ENCODE assay signal across 7 cellular contexts in the genomic region with DNA sequence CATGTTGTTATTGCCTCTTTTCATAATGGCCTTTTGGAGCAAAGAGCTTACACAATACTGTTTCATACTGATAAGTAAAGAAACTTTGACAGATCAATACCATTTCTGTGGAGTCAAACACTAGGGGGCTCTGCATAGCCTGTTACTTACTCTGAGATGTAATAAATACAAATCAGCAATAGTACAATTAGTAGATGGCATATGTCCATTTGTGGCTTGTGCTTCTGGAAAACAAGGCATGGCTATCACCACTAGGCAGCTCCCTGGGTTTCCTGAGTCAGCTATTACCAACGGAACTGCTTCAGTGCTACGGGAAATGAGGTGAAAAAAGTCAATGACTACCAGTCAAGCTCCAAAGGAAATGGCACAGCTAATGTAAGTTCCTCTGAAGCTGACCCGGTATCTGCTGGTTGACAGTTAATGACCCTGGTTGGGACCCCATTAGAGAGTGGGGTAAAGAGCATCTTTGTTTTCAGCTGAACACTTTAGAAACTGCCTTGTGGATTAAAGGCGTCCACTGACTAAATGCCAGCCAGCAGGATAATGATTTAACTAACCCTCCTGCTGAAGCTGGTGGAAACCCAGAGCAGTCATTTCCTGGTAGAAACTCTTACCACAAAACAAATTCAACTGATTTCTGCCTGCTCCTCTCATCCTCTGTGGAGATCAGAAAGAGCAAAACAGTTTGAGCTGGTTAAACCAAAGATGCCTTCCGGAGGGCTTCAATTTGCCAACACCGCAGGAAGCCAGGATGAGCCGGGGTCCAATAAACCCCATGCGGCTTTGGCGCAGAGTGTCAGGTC.
DNase-seq lines count a peak whose midpoint lies in the region; ATAC-seq, FAIRE-seq and TF ChIP-seq lines count a peak whose summit lies in the region.

No MANE protein-coding gene starts in this region.

- no peak for ATAC-seq in GM21526 (IDR thresholded peaks at IDR 0.05; ENCODE audit: low FRiP score, unreplicated experiment)

- H3K4me2 ChIP-seq in PC-9 (no peak overlapping the region), mesenchymal stem cell (ENCODE audit: low read length, poor library complexity, severe bottlenecking) (peak overlapping the region; percentile 7)

- POLR2A ChIA-PET in PC-9 (lab: Charles Lee; ENCODE audit: unreplicated experiment) = no interaction called here

- no peak overlapping the region for H3K18ac ChIP-seq in mesenchymal stem cell (ENCODE audit: low read depth in 1 of 2, low read length in 2 of 2)

- H3K27ac ChIP-seq in PC-9 (no peak overlapping the region), brain microvascular endothelial cell (no peak overlapping the region), mesenchymal stem cell (ENCODE audit: low read length, poor library complexity, severe bottlenecking) (peak overlapping the region; percentile 62)

- no peaks in the 10 kb centered on the region for H3K9me2 ChIP-seq in PC-9 (ENCODE audit: insufficient read depth)

- peak overlapping the region; percentile 27 for H4K8ac ChIP-seq in mesenchymal stem cell (ENCODE audit: low read length)

- WGBS in mesenchymal stem cell = 31% methylated on average over 9 of the region's 9 CpGs

- no peak overlapping the region for H4K91ac ChIP-seq in mesenchymal stem cell (ENCODE audit: low read length)

- peak overlapping the region; percentile 21 for H3K9ac ChIP-seq in mesenchymal stem cell (ENCODE audit: low read length)

- no peaks in the 10 kb centered on the region for H4K20me1 ChIP-seq in PC-9 (ENCODE audit: insufficient read depth)

- peak overlapping the region in 1 of 2 experiments; percentile 3 for H3K4ac ChIP-seq in mesenchymal stem cell (ENCODE audit: low read depth in 1 of 2, low read length in 2 of 2)

- in situ Hi-C loops in brain microvascular endothelial cell (cut with HindIII; ENCODE audit: low pct_ligation_motif_present, low sequenced_read_pairs) = no loop called here

- peak; percentile 60 for FAIRE-seq in GM12891 (lab: Jason Lieb, UNC)

- no peak overlapping the region for H3K23ac ChIP-seq in mesenchymal stem cell (ENCODE audit: low read length in 2 of 2)

- no TSS peak for BruUV-seq in PC-9 (replicated peaks; lab: Mats Ljungman, UMichigan)

- H3K14ac ChIP-seq in mesenchymal stem cell (ENCODE audit: low read length in 2 of 2) = no peak overlapping the region

- H3K36me3 ChIP-seq in PC-9 (ENCODE audit: low read depth) (no peaks in the 10 kb centered on the region), brain microvascular endothelial cell (replicated peaks) (no peaks in the 10 kb centered on the region), mesenchymal stem cell (ENCODE audit: control insufficient read depth in 1 of 2, insufficient read depth in 2 of 2, low read depth in 1 of 2, low read length in 2 of 2) (no peaks in the 10 kb centered on the region)

- H3K79me1 ChIP-seq in mesenchymal stem cell (replicated peaks; ENCODE audit: low read length, poor library complexity, severe bottlenecking) = no peaks in the 10 kb centered on the region

- H2BK120ac ChIP-seq in mesenchymal stem cell (ENCODE audit: low read depth, low read length) = no peak overlapping the region

- H3K27me3 ChIP-seq in PC-9 (ENCODE audit: insufficient read depth, low read depth) (no peaks in the 10 kb centered on the region), brain microvascular endothelial cell (replicated peaks) (no peaks in the 10 kb centered on the region), mesenchymal stem cell (ENCODE audit: control insufficient read depth in 1 of 2, insufficient read depth in 1 of 2, low read length in 2 of 2) (no peaks in the 10 kb centered on the region)

- TF ChIP-seq CTCF in PC-9 (conservative IDR thresholded peaks at IDR 0.05) = peak; percentile 30; the same call in 1 of the 2 replicates
- TF ChIP-seq CTCF in brain microvascular endothelial cell (IDR thresholded peaks at IDR 0.05; ENCODE audit: low read depth, low read length, missing control alignments) = peak; percentile 39

- H2BK12ac ChIP-seq in mesenchymal stem cell (ENCODE audit: low read length in 2 of 2) = no peak overlapping the region

- CTCF ChIA-PET in PC-9 (lab: Charles Lee) = interaction anchor here (0.9 kb wide), 1 partner anchor 20 kb away, joined by 3 read pairs; no protein-coding TSS in a partner anchor

- 0 out of 2 replicates have a peak, but pooled peaks cover 7% of the 10 kb centered on the region for H3K4me1 ChIP-seq in PC-9 (replicated peaks; ENCODE audit: insufficient read depth)
- peaks cover 4% of the 10 kb centered on the region for H3K4me1 ChIP-seq in mesenchymal stem cell (ENCODE audit: control insufficient read depth, insufficient read depth, low read depth, low read length)

- H3F3A ChIP-seq in PC-9 (ENCODE audit: insufficient read depth, low read depth) = no peaks in the 10 kb centered on the region; the same call in 1 of the 2 replicates

- no peak for TF ChIP-seq POLR2A in GM12891 (IDR thresholded peaks at IDR 0.05; ENCODE audit: low read depth, low read length)

- no peaks in the 10 kb centered on the region for H3K79me2 ChIP-seq in PC-9 (ENCODE audit: low read depth)

- DNase-seq in GM12891 (ENCODE audit: insufficient read length, low spot score) (no peak), PC-9 (no peak), brain microvascular endothelial cell (peak; percentile 29), mesenchymal stem cell (peak; percentile 49), SHP77 treated with DMSO at 0.1 percent for 48 hours (lab: John Stamatoyannopoulos, UW) (no peak), NCI-H2029 (lab: John Stamatoyannopoulos, UW) (no peak)

- no peak overlapping the region for H2BK15ac ChIP-seq in mesenchymal stem cell (ENCODE audit: low read depth, poor library complexity, severe bottlenecking)

- intact Hi-C loops in PC-9 (cut with micrococcal nuclease; ENCODE audit: unreplicated experiment) = no loop called here

- H3K9me3 ChIP-seq in PC-9 (ENCODE audit: insufficient read depth, low read depth) = no peaks in the 10 kb centered on the region
- H3K9me3 ChIP-seq in mesenchymal stem cell (ENCODE audit: control insufficient read depth, low read length) = no peaks in the 10 kb centered on the region

- peak overlapping the region; percentile 11 for H2BK5ac ChIP-seq in mesenchymal stem cell (ENCODE audit: low read depth, low read length, poor library complexity, severe bottlenecking)

- no peak overlapping the region for H3K4me3 ChIP-seq in PC-9
- no peak overlapping the region for H3K4me3 ChIP-seq in brain microvascular endothelial cell (ENCODE audit: low read depth, low read length)
- H3K4me3 ChIP-seq in mesenchymal stem cell (ENCODE audit: insufficient read depth in 1 of 2, low read depth in 1 of 2, low read length in 2 of 2) = peak overlapping the region in 1 of 2 experiments; percentile 25

- no peak overlapping the region for H2AK5ac ChIP-seq in mesenchymal stem cell (ENCODE audit: low read length, severe bottlenecking)

- no peak overlapping the region for H2AFZ ChIP-seq in PC-9
- H2AFZ ChIP-seq in mesenchymal stem cell (ENCODE audit: low read depth, low read length) = no peak overlapping the region

TF ChIP-seq in GM12891, 5 proteins besides CTCF, POLR2A, EP300 and RAD21:
- TF ChIP-seq PAX5 (IDR thresholded peaks at IDR 0.05; ENCODE audit: insufficient read depth, low read length, severe bottlenecking) (no peak), SPI1 (IDR thresholded peaks at IDR 0.05; ENCODE audit: low read depth, low read length) (no peak), POLR2AphosphoS5 (IDR thresholded peaks at IDR 0.05; ENCODE audit: low read depth, low read length) (no peak), TAF1 (IDR thresholded peaks at IDR 0.05; ENCODE audit: low read depth, low read length) (no peak), POU2F2 (IDR thresholded peaks at IDR 0.05; ENCODE audit: low read depth, low read length) (no peak)
TF ChIP-seq in GM12891: peak in this region for 0.

Comparison
In these comparisons a context has a peak if more than half of its experiments do, and no peak if none do; other contexts are left out.
1. DNase-seq: peak in brain microvascular endothelial cell (single experiment) and mesenchymal stem cell (single experiment); none in GM12891 (single experiment), PC-9 (0 of 2), SHP77 treated with DMSO at 0.1 percent for 48 hours (single experiment) and NCI-H2029 (single experiment).